9 cellular contexts compared by ENCODE assay signal in the genomic region with DNA sequence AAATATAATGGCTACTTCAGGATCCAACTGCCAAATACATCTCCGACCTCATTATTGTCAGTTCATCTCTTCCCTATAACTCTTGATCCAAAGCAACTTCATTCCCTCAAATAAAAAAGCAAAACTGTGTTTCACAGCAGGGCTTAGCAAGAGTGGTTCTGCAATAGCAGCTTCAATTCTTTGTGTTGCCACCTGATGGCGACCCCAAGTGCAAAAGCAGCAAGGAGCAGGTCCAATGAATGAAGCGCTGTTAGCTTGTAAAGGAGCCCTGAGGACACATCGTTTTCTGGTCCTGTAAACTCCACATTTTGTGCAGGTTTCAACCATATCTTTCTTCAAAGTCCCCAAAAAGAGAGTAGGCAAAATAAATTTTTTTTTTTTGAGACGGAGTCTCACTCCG. TPM values are rescaled to one million over a fixed set of nuclear protein-coding genes. Genes with fewer than 3 reads are reported as not detected.
A peak's percentile ranks its signal among the peaks of the same experiment; 100 is the strongest.
DNase-seq lines count a peak whose midpoint lies in the region; ATAC-seq, FAIRE-seq and TF ChIP-seq lines count a peak whose summit lies in the region.
"Had no signal": no experiment of that assay in that cellular context is flagged by ENCODE, and none has a peak within 500 bp of the region (broad histone marks: within the 10 kb centered on the region; RNA-seq: fewer than 3 reads in every experiment).

No MANE protein-coding gene starts in this region.

- POLR2A ChIA-PET in A673 (lab: Charles Lee; ENCODE audit: low non-redundant PET) = no interaction called here

- H3K4me1 ChIP-seq in A673 (ENCODE audit: insufficient read depth, low read length, poor library complexity, severe bottlenecking) = no peaks in the 10 kb centered on the region

- no peak overlapping the region for H3K27ac Mint-ChIP-seq in stimulated activated memory B cell treated with anti-CD40 and anti-IgM and Interleukin-4, amounts not matched to agents 10 μg/mL and 1 μg/mL and 100 μg/mL, for 72 hours
- H3K27ac Mint-ChIP-seq: activated naive CD8-positive, alpha-beta T cell treated with anti-CD3 and anti-CD28 coated beads, Interleukin-2, amount 10 ng/mL, durations not matched to agents 7 days and 5 days had no signal

- H3K4me1 Mint-ChIP-seq in stimulated activated memory B cell treated with anti-CD40 and anti-IgM and Interleukin-4, amounts not matched to agents 10 μg/mL and 1 μg/mL and 100 μg/mL, for 72 hours = peaks cover 55% of the 10 kb centered on the region

- peaks cover 3% of the 10 kb centered on the region for H3K9me3 Mint-ChIP-seq in stimulated activated memory B cell treated with anti-CD40 and anti-IgM and Interleukin-4, amounts not matched to agents 10 μg/mL and 1 μg/mL and 100 μg/mL, for 72 hours
- H3K9me3 Mint-ChIP-seq: activated naive CD8-positive, alpha-beta T cell treated with anti-CD3 and anti-CD28 coated beads, Interleukin-2, amount 10 ng/mL, durations not matched to agents 7 days and 5 days had no signal

- ATAC-seq in stimulated activated memory B cell treated with anti-CD40 and anti-IgM and Interleukin-4, amounts not matched to agents 10 μg/mL and 1 μg/mL and 100 μg/mL, for 72 hours = peak; percentile 64
- no peak for ATAC-seq in GM19023 (IDR thresholded peaks at IDR 0.05; ENCODE audit: unreplicated experiment)
- no peak for ATAC-seq in GM21526 (IDR thresholded peaks at IDR 0.05; ENCODE audit: low FRiP score, unreplicated experiment)
- no peak for ATAC-seq in HG02763 (IDR thresholded peaks at IDR 0.05; ENCODE audit: unreplicated experiment)

- no peaks in the 10 kb centered on the region for H3K9me3 ChIP-seq in A673 (ENCODE audit: low read depth, low read length, poor library complexity, severe bottlenecking)

- peak; percentile 55 for TF ChIP-seq CTCF in A673 (conservative IDR thresholded peaks at IDR 0.05; ENCODE audit: low read depth, low read length)

- H3K36me3 Mint-ChIP-seq in stimulated activated memory B cell treated with anti-CD40 and anti-IgM and Interleukin-4, amounts not matched to agents 10 μg/mL and 1 μg/mL and 100 μg/mL, for 72 hours = peaks cover 12% of the 10 kb centered on the region

- intact Hi-C loops in A673 (cut with micrococcal nuclease; ENCODE audit: unreplicated experiment) = no loop called here

- H3K27ac ChIP-seq in A673 (ENCODE audit: low read depth, low read length, poor library complexity, severe bottlenecking) = no peak overlapping the region

- peak; percentile 50 for DNase-seq in A673 (ENCODE audit: low spot score)
- no peak for DNase-seq in GM12891 (ENCODE audit: insufficient read length, low spot score)
- DNase-seq in NCI-H526 treated with DMSO at 0.1 percent for 48 hours (lab: John Stamatoyannopoulos, UW) = peak; percentile 30
- DNase-seq: activated naive CD8-positive, alpha-beta T cell treated with anti-CD3 and anti-CD28 coated beads, Interleukin-2, amount 10 ng/mL, durations not matched to agents 7 days and 5 days had no signal

- TF ChIP-seq POLR2A in GM12891 (IDR thresholded peaks at IDR 0.05; ENCODE audit: low read depth, low read length) = no peak

- H3K27me3 Mint-ChIP-seq in stimulated activated memory B cell treated with anti-CD40 and anti-IgM and Interleukin-4, amounts not matched to agents 10 μg/mL and 1 μg/mL and 100 μg/mL, for 72 hours = no peaks in the 10 kb centered on the region
- H3K27me3 Mint-ChIP-seq: activated naive CD8-positive, alpha-beta T cell treated with anti-CD3 and anti-CD28 coated beads, Interleukin-2, amount 10 ng/mL, durations not matched to agents 7 days and 5 days had no signal

- no peaks in the 10 kb centered on the region for H3K36me3 ChIP-seq in A673 (ENCODE audit: insufficient read depth, low read length, poor library complexity, severe bottlenecking)

- BruUV-seq in A673 (replicated peaks; lab: Mats Ljungman, UMichigan) = no TSS peak

- H3K4me3 ChIP-seq in A673 (ENCODE audit: low read depth, low read length, poor library complexity, severe bottlenecking) = no peak overlapping the region

- no peaks in the 10 kb centered on the region for H3K27me3 ChIP-seq in A673 (replicated peaks; ENCODE audit: insufficient read depth, low read depth, low read length, poor library complexity)

- no peak overlapping the region for H3K4me3 Mint-ChIP-seq in stimulated activated memory B cell treated with anti-CD40 and anti-IgM and Interleukin-4, amounts not matched to agents 10 μg/mL and 1 μg/mL and 100 μg/mL, for 72 hours
- H3K4me3 Mint-ChIP-seq: activated naive CD8-positive, alpha-beta T cell treated with anti-CD3 and anti-CD28 coated beads, Interleukin-2, amount 10 ng/mL, durations not matched to agents 7 days and 5 days had no signal

- FAIRE-seq in GM12891 (lab: Jason Lieb, UNC) (peak; percentile 69), endometrium (lab: Jason Lieb, UNC) (peak; percentile 43)

- CTCF ChIA-PET in A673 (lab: Charles Lee) = interaction anchor here (0.6 to 1.2 kb wide), 5 partner anchors 19 to 370 kb away, joined by 3 to 8 read pairs (median 4); no protein-coding TSS in a partner anchor

TF ChIP-seq in GM12891, 5 proteins besides CTCF, POLR2A, EP300 and RAD21:
- no peak for TF ChIP-seq TAF1 (IDR thresholded peaks at IDR 0.05; ENCODE audit: low read depth, low read length)
- no peak for TF ChIP-seq POLR2AphosphoS5 (IDR thresholded peaks at IDR 0.05; ENCODE audit: low read depth, low read length)
- TF ChIP-seq PAX5 (IDR thresholded peaks at IDR 0.05; ENCODE audit: insufficient read depth, low read length, severe bottlenecking) = no peak

RNA-seq across cellular contexts. Expression of a gene that starts 19.6 kb away (rescaled TPM):
- 15.7 and 17.9 TPM in 2 replicates for total RNA-seq in A673 (2021)
- 6.8 TPM for polyA plus RNA-seq in GM12891 (2012; ENCODE audit: low read depth, missing spikeins)

RNA-seq across cellular contexts. Expression of a gene that starts 19.7 kb away (rescaled TPM):
- total RNA-seq in A673 (2021) = 20.4 and 22.7 TPM in 2 replicates
- 7.3 TPM for polyA plus RNA-seq in GM12891 (2012; ENCODE audit: low read depth, missing spikeins)
